12 cellular contexts compared by ENCODE assay signal in genomic region chr2:101241158-101241557, GRCh38.
"Had no signal": no experiment of that assay in that cellular context is flagged by ENCODE, and none has a peak within 500 bp of the region (broad histone marks: within the 10 kb centered on the region; RNA-seq: fewer than 3 reads in every experiment).

No MANE protein-coding gene starts in this region.

- H3K27me3 ChIP-seq: right atrium auricular region, transverse colon had no signal

- H3K9me3 ChIP-seq: right atrium auricular region had no signal

- H3K36me3 Mint-ChIP-seq: memory B cell; stimulated activated effector memory CD8-positive, alpha-beta T cell treated with anti-CD3 and anti-CD28 coated beads, Interleukin-12 subunit alpha, Interleukin-12 subunit beta, amount 100 ng/mL, for 72 hours had no signal

- H3K27me3 Mint-ChIP-seq: activated CD8-positive, alpha-beta T cell treated with anti-CD3 and anti-CD28 coated beads for 36 hours; activated naive CD8-positive, alpha-beta T cell treated with anti-CD3 and anti-CD28 coated beads, Interleukin-2, amount 10 ng/mL, durations not matched to agents 7 days and 5 days; memory B cell had no signal

- H3K36me3 ChIP-seq: right atrium auricular region, transverse colon had no signal

- H3K4me1 Mint-ChIP-seq: nephron progenitor cell; stimulated activated effector memory CD8-positive, alpha-beta T cell treated with anti-CD3 and anti-CD28 coated beads, Interleukin-12 subunit alpha, Interleukin-12 subunit beta, amount 100 ng/mL, for 72 hours had no signal

- H3K4me3 ChIP-seq: right atrium auricular region, transverse colon had no signal

- H3K9me3 Mint-ChIP-seq: activated CD8-positive, alpha-beta T cell treated with anti-CD3 and anti-CD28 coated beads for 36 hours; activated naive CD8-positive, alpha-beta T cell treated with anti-CD3 and anti-CD28 coated beads, Interleukin-2, amount 10 ng/mL, durations not matched to agents 7 days and 5 days; memory B cell; stimulated activated effector memory CD8-positive, alpha-beta T cell treated with anti-CD3 and anti-CD28 coated beads, Interleukin-12 subunit alpha, Interleukin-12 subunit beta, amount 100 ng/mL, for 72 hours had no signal

- H3K27ac Mint-ChIP-seq: activated CD8-positive, alpha-beta T cell treated with anti-CD3 and anti-CD28 coated beads for 36 hours; activated naive CD8-positive, alpha-beta T cell treated with anti-CD3 and anti-CD28 coated beads, Interleukin-2, amount 10 ng/mL, durations not matched to agents 7 days and 5 days; memory B cell; nephron progenitor cell; stimulated activated effector memory CD8-positive, alpha-beta T cell treated with anti-CD3 and anti-CD28 coated beads, Interleukin-12 subunit alpha, Interleukin-12 subunit beta, amount 100 ng/mL, for 72 hours had no signal

- H3K4me3 Mint-ChIP-seq: activated CD8-positive, alpha-beta T cell treated with anti-CD3 and anti-CD28 coated beads for 36 hours; activated naive CD8-positive, alpha-beta T cell treated with anti-CD3 and anti-CD28 coated beads, Interleukin-2, amount 10 ng/mL, durations not matched to agents 7 days and 5 days; memory B cell; nephron progenitor cell; stimulated activated effector memory CD8-positive, alpha-beta T cell treated with anti-CD3 and anti-CD28 coated beads, Interleukin-12 subunit alpha, Interleukin-12 subunit beta, amount 100 ng/mL, for 72 hours had no signal

- DNase-seq: activated CD4-positive, alpha-beta T cell treated with anti-CD3 and anti-CD28 coated beads for 4 hours; activated CD8-positive, alpha-beta memory T cell treated with anti-CD3 and anti-CD28 coated beads, Interleukin-2, amount 50 U/mL, for 4 hours; activated CD8-positive, alpha-beta T cell treated with anti-CD3 and anti-CD28 coated beads for 36 hours; activated naive CD8-positive, alpha-beta T cell treated with anti-CD3 and anti-CD28 coated beads, Interleukin-2, amount 10 ng/mL, durations not matched to agents 7 days and 5 days; anterior cingulate cortex; foreskin melanocyte; nephron progenitor cell; T-helper 9 cell; transverse colon had no signal

- ATAC-seq: activated CD8-positive, alpha-beta T cell treated with anti-CD3 and anti-CD28 coated beads for 36 hours; stimulated activated effector memory CD8-positive, alpha-beta T cell treated with anti-CD3 and anti-CD28 coated beads, Interleukin-12 subunit alpha, Interleukin-12 subunit beta, amount 100 ng/mL, for 72 hours had no signal
